ENCODE assay signal across 8 cellular contexts in the genomic region with DNA sequence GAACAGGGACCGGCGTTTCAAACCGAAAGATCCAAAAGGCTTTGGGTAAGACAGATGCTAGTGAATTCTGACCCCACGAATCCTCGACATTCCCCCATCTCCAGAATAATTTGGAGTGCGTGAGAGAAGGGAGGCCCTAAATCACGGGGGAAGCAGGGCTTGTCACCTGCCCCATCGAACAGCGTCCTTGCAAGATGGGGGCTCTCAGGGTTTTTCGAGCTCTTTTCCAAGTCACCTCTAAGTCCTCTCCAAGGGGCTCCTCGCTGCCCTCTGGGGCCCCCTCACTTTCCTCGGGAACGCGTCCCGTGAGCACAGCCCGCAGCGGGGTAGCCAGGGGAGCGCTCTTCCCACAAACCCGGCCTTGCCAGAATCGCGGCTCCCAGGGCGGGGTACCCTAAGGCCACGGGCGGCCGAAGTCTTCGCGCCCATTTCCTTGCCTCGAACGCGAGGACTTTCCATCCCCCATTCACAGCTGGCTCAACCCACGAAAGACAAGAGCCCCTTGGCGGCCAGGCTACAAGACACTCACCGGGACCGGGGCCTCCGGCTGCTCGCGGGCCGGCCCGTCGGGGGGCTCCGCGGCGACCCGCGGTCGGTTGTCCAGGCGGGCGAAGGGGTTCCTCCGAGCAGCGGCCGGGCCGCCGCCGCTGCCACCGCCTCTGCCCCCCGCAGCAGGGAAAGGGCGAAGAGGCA. TPM values are rescaled to one million over a fixed set of nuclear protein-coding genes. Genes with fewer than 3 reads are reported as not detected.
DNase-seq lines count a peak whose midpoint lies in the region; ATAC-seq, FAIRE-seq and TF ChIP-seq lines count a peak whose summit lies in the region.

No MANE protein-coding gene starts in this region.

- H3K4me2 ChIP-seq in A549: peak overlapping the region; percentile 92
- H3K4me2 ChIP-seq in MM.1S (ENCODE audit: low read depth, low read length): peak overlapping the region; percentile 89

- TF ChIP-seq CTCF in A549 (IDR thresholded peaks at IDR 0.05) (no peak), HEK293 (tag by site-specific recombination; IDR thresholded peaks at IDR 0.05) (no peak), MM.1S (IDR thresholded peaks at IDR 0.05; ENCODE audit: low read length) (no peak), osteocyte (IDR thresholded peaks at IDR 0.05) (no peak)

- H3K4me3 ChIP-seq in A549: peak overlapping the region; percentile 89
- H3K4me3 ChIP-seq in HEK293 (ENCODE audit: low read depth, low read length): peak overlapping the region; percentile 69
- peak overlapping the region; percentile 92 for H3K4me3 ChIP-seq in MM.1S (ENCODE audit: low read length)

- peak overlapping the region; percentile 80 for H3K27ac Mint-ChIP-seq in activated T-helper 2 cell treated with anti-CD3 and anti-CD28 coated beads, Interferon-gamma antibody, Interleukin-2, Interleukin-4, amounts not matched to agents 10 μg/mL and 5 μg/mL and 100 μg/mL, durations not matched to agents 14 hours and 24 hours and 36 hours
- peak overlapping the region; percentile 87 for H3K27ac Mint-ChIP-seq in osteocyte (ENCODE audit: unreplicated experiment)

- H3K9me3 ChIP-seq in A549 (no peaks in the 10 kb centered on the region), HEK293 (ENCODE audit: control insufficient read depth, insufficient read depth, low read depth, low read length) (no peaks in the 10 kb centered on the region), MM.1S (replicated peaks; ENCODE audit: insufficient read depth, low read length) (no peaks in the 10 kb centered on the region)

- TF ChIP-seq EP300 in A549 (IDR thresholded peaks at IDR 0.05): no peak

- DNase-seq in A549 (ENCODE audit: low read depth in 1 of 2, low spot score in 1 of 2): peak; percentile 11 to 23
- peak; percentile 48 for DNase-seq in ELF-1 (ENCODE audit: low read depth, low spot score)
- peak; percentile 58 for DNase-seq in MM.1S
- DNase-seq in activated T-helper 2 cell treated with anti-CD3 and anti-CD28 coated beads, Interferon-gamma antibody, Interleukin-2, Interleukin-4, amounts not matched to agents 10 μg/mL and 5 μg/mL and 100 μg/mL, durations not matched to agents 14 hours and 24 hours and 36 hours (ENCODE audit: low spot score): no peak
- DNase-seq in Right ventricle myocardium inferior (ENCODE audit: missing footprints): peak; percentile 79
- DNase-seq in osteocyte (ENCODE audit: extremely low spot score, unreplicated experiment): peak; percentile 87
- DNase-seq in activated effector memory CD4-positive, alpha-beta T cell treated with anti-CD3 and anti-CD28 coated beads, Interleukin-2, amount 50 U/mL, for 16 hours: no peak

- H4K20me1 ChIP-seq in MM.1S (ENCODE audit: insufficient read depth, low read length): no peaks in the 10 kb centered on the region

- peak overlapping the region; percentile 93 for H3K4me3 Mint-ChIP-seq in activated T-helper 2 cell treated with anti-CD3 and anti-CD28 coated beads, Interferon-gamma antibody, Interleukin-2, Interleukin-4, amounts not matched to agents 10 μg/mL and 5 μg/mL and 100 μg/mL, durations not matched to agents 14 hours and 24 hours and 36 hours (ENCODE audit: low read depth)
- H3K4me3 Mint-ChIP-seq in osteocyte (ENCODE audit: unreplicated experiment): peak overlapping the region; percentile 92

- H3F3A ChIP-seq in MM.1S (ENCODE audit: insufficient read depth, low read length): peaks cover 14% of the 10 kb centered on the region

- no peaks in the 10 kb centered on the region for H3K9me3 Mint-ChIP-seq in activated T-helper 2 cell treated with anti-CD3 and anti-CD28 coated beads, Interferon-gamma antibody, Interleukin-2, Interleukin-4, amounts not matched to agents 10 μg/mL and 5 μg/mL and 100 μg/mL, durations not matched to agents 14 hours and 24 hours and 36 hours
- no peaks in the 10 kb centered on the region for H3K9me3 Mint-ChIP-seq in osteocyte (ENCODE audit: unreplicated experiment)

- no peak for TF ChIP-seq POLR2A in A549 (IDR thresholded peaks at IDR 0.05; ENCODE audit: low read length)

- peak overlapping the region; percentile 50 for H2AFZ ChIP-seq in MM.1S (ENCODE audit: low read length)

- H3K27ac ChIP-seq in A549 (peak overlapping the region; percentile 92 to 96), HEK293 (ENCODE audit: extremely low read depth, low read depth, low read length) (peak overlapping the region; percentile 89), MM.1S (ENCODE audit: low read length) (peak overlapping the region; percentile 50; the same call in 1 of the 2 replicates)

- POLR2A ChIA-PET in A549 (lab: Yijun Ruan, JAX): interaction anchor here (0.6 to 1.8 kb wide), 12 partner anchors 9 to 987 kb away, joined by 3 to 9 read pairs (median 4); partner anchors contain the start of genes DNAJC28, GART, SON and TMEM50B
- POLR2A ChIA-PET in HEK293 (lab: Yijun Ruan, JAX): interaction anchor here (0.6 to 2.4 kb wide), 21 partner anchors 9 to 318 kb away, joined by 3 to 20 read pairs (median 5); partner anchors contain the start of genes DNAJC28, IFNAR1, ITSN1 and SON

- TF ChIP-seq RAD21 in A549 (conservative IDR thresholded peaks at IDR 0.05 in 1 of 2, IDR thresholded peaks at IDR 0.05 in 1 of 2): no peak

- ATAC-seq in A549: peak; percentile 62 to 75
- ATAC-seq in Right ventricle myocardium inferior: peak; percentile 15

- H3K4me1 ChIP-seq in A549 (peaks cover 19% of the 10 kb centered on the region), HEK293 (ENCODE audit: control insufficient read depth, insufficient read depth, low read length) (peaks cover 4% of the 10 kb centered on the region; the same call in 1 of the 2 replicates), MM.1S (ENCODE audit: low read length) (peaks cover 14% of the 10 kb centered on the region)

- CTCF ChIA-PET in A549 (lab: Yijun Ruan, JAX) (interaction anchor here (0.7 to 4.2 kb wide), 2 partner anchors 14 to 18 kb away, joined by 3 to 19 read pairs; no protein-coding TSS in a partner anchor), HEK293 (lab: Yijun Ruan, JAX) (interaction anchor here (0.7 to 7.4 kb wide), 5 partner anchors 9 to 967 kb away, joined by 3 to 79 read pairs (median 3); no protein-coding TSS in a partner anchor)

- H3K9me2 ChIP-seq in MM.1S (replicated peaks; ENCODE audit: insufficient read depth, low read length): no peaks in the 10 kb centered on the region

- WGBS in A549 (ENCODE audit: missing lambda C conversion rate): 1% methylated on average over 5 of the region's 57 CpGs

- H3K36me3 Mint-ChIP-seq in activated T-helper 2 cell treated with anti-CD3 and anti-CD28 coated beads, Interferon-gamma antibody, Interleukin-2, Interleukin-4, amounts not matched to agents 10 μg/mL and 5 μg/mL and 100 μg/mL, durations not matched to agents 14 hours and 24 hours and 36 hours (ENCODE audit: low read depth): peaks cover 29% of the 10 kb centered on the region
- H3K36me3 Mint-ChIP-seq in osteocyte (ENCODE audit: unreplicated experiment): peaks cover 6% of the 10 kb centered on the region

- no peaks in the 10 kb centered on the region for H3K27me3 Mint-ChIP-seq in activated T-helper 2 cell treated with anti-CD3 and anti-CD28 coated beads, Interferon-gamma antibody, Interleukin-2, Interleukin-4, amounts not matched to agents 10 μg/mL and 5 μg/mL and 100 μg/mL, durations not matched to agents 14 hours and 24 hours and 36 hours (ENCODE audit: low read depth)
- no peaks in the 10 kb centered on the region for H3K27me3 Mint-ChIP-seq in osteocyte (ENCODE audit: unreplicated experiment)

- H3K27me3 ChIP-seq in MM.1S (replicated peaks; ENCODE audit: insufficient read depth, low read length): no peaks in the 10 kb centered on the region

- peaks cover 23% of the 10 kb centered on the region for H3K4me1 Mint-ChIP-seq in activated T-helper 2 cell treated with anti-CD3 and anti-CD28 coated beads, Interferon-gamma antibody, Interleukin-2, Interleukin-4, amounts not matched to agents 10 μg/mL and 5 μg/mL and 100 μg/mL, durations not matched to agents 14 hours and 24 hours and 36 hours (ENCODE audit: low read depth)
- H3K4me1 Mint-ChIP-seq in osteocyte (ENCODE audit: unreplicated experiment): peaks cover 29% of the 10 kb centered on the region

- intact Hi-C loops in activated T-helper 2 cell treated with anti-CD3 and anti-CD28 coated beads, Interferon-gamma antibody, Interleukin-2, Interleukin-4, amounts not matched to agents 10 μg/mL and 5 μg/mL and 100 μg/mL, durations not matched to agents 14 hours and 24 hours and 36 hours (cut with micrococcal nuclease): loop anchor here (1.0 to 5.0 kb wide), 3 partner anchors 45 to 106 kb away; partner anchors contain the start of genes CRYZL1 and SON
- intact Hi-C loops in Right ventricle myocardium inferior (cut with DNase I): loop anchor here (5.0 kb wide), 1 partner anchor 46 kb away; the partner anchor contains the start of genes GART and SON

- H3K36me3 ChIP-seq in HEK293 (ENCODE audit: control insufficient read depth in 2 of 2, insufficient read depth in 1 of 2, low read length in 2 of 2) (peaks cover 35 to 37% of the 10 kb centered on the region in 2 experiments), MM.1S (replicated peaks; ENCODE audit: insufficient read depth, low read length) (peaks cover 8% of the 10 kb centered on the region; the same call in 1 of the 2 replicates)

- FAIRE-seq in A549 (lab: Jason Lieb, UNC): no peak

- H3K9ac ChIP-seq in MM.1S (ENCODE audit: low read length): peak overlapping the region; percentile 84

- peaks cover 45% of the 10 kb centered on the region for H3K79me2 ChIP-seq in MM.1S (ENCODE audit: low read length)

RNA-seq across cellular contexts. Expression of gene DONSON, which starts 0.5 kb away (rescaled TPM):
- 30.3 and 32.0 TPM in 2 replicates for polyA plus RNA-seq in A549 (2011; rRNA removed)
- 12.6 and 14.8 TPM in 2 replicates for polyA plus RNA-seq in A549 (2012; cell fraction: cytosol; rRNA removed)
- polyA plus RNA-seq in A549 (2012; cell fraction: nucleus; rRNA removed): 10.7 and 13.4 TPM in 2 replicates
- 20.7 to 22.1 TPM (median 21.0 TPM) in 3 replicates for polyA plus RNA-seq in A549 (2017; fragmentation: RNase III; extraction: RNeasy Plus Mini Kit Qiagen cat#74134 plus additional on column Dnase treatment)
- polyA minus RNA-seq in A549 (2011; rRNA and poly(A)+ RNA removed): 8.6 and 9.8 TPM in 2 replicates
- total RNA-seq in activated T-helper 2 cell treated with anti-CD3 and anti-CD28 coated beads, Interferon-gamma antibody, Interleukin-2, Interleukin-4, amounts not matched to agents 10 μg/mL and 5 μg/mL and 100 μg/mL, durations not matched to agents 14 hours and 24 hours and 36 hours: 40.3 and 41.7 TPM in 2 replicates
- total RNA-seq in Right ventricle myocardium inferior: 6.6 TPM
- total RNA-seq in osteocyte: 18.6 and 19.0 TPM in 2 replicates

RNA-seq across cellular contexts. Expression of gene SON, which starts 45.1 kb away (rescaled TPM):
- polyA plus RNA-seq in A549 (2011; rRNA removed) (75.3 and 109 TPM in 2 replicates), A549 (2017; fragmentation: RNase III; extraction: RNeasy Plus Mini Kit Qiagen cat#74134 plus additional on column Dnase treatment) (95.9 to 113 TPM (median 108 TPM) in 3 replicates)
- polyA plus RNA-seq in A549 (2012; cell fraction: cytosol; rRNA removed): 24.4 and 27.7 TPM in 2 replicates
- 45.4 and 80.0 TPM in 2 replicates for polyA plus RNA-seq in A549 (2012; cell fraction: nucleus; rRNA removed)
- 171 TPM in 2 replicates for polyA minus RNA-seq in A549 (2011; rRNA and poly(A)+ RNA removed)
- 345 and 376 TPM in 2 replicates for total RNA-seq in activated T-helper 2 cell treated with anti-CD3 and anti-CD28 coated beads, Interferon-gamma antibody, Interleukin-2, Interleukin-4, amounts not matched to agents 10 μg/mL and 5 μg/mL and 100 μg/mL, durations not matched to agents 14 hours and 24 hours and 36 hours
- total RNA-seq in Right ventricle myocardium inferior (136 TPM), osteocyte (249 and 271 TPM in 2 replicates)

RNA-seq across cellular contexts. Expression of gene GART, which starts 46.0 kb away (rescaled TPM):
- 42.3 and 61.6 TPM in 2 replicates for polyA plus RNA-seq in A549 (2011; rRNA removed)
- polyA plus RNA-seq in A549 (2012; cell fraction: cytosol; rRNA removed): 10.8 and 13.8 TPM in 2 replicates
- polyA plus RNA-seq in A549 (2012; cell fraction: nucleus; rRNA removed): 10.9 and 29.9 TPM in 2 replicates
- polyA plus RNA-seq in A549 (2017; fragmentation: RNase III; extraction: RNeasy Plus Mini Kit Qiagen cat#74134 plus additional on column Dnase treatment): 66.2 to 70.2 TPM (median 68.0 TPM) in 3 replicates
- polyA minus RNA-seq in A549 (2011; rRNA and poly(A)+ RNA removed): 32.6 and 34.6 TPM in 2 replicates
- total RNA-seq in activated T-helper 2 cell treated with anti-CD3 and anti-CD28 coated beads, Interferon-gamma antibody, Interleukin-2, Interleukin-4, amounts not matched to agents 10 μg/mL and 5 μg/mL and 100 μg/mL, durations not matched to agents 14 hours and 24 hours and 36 hours: 197 and 199 TPM in 2 replicates
- total RNA-seq in Right ventricle myocardium inferior: 42.7 TPM
- 66.8 and 79.1 TPM in 2 replicates for total RNA-seq in osteocyte

RNA-seq across cellular contexts. Expression of gene CRYZL1, which starts 53.6 kb away (rescaled TPM):
- 34.3 and 38.9 TPM in 2 replicates for polyA plus RNA-seq in A549 (2011; rRNA removed)
- polyA plus RNA-seq in A549 (2012; cell fraction: cytosol; rRNA removed): 9.4 and 9.8 TPM in 2 replicates
- 7.4 and 8.6 TPM in 2 replicates for polyA plus RNA-seq in A549 (2012; cell fraction: nucleus; rRNA removed)
- 15.2 to 17.4 TPM (median 15.6 TPM) in 3 replicates for polyA plus RNA-seq in A549 (2017; fragmentation: RNase III; extraction: RNeasy Plus Mini Kit Qiagen cat#74134 plus additional on column Dnase treatment)
- 14.4 and 17.5 TPM in 2 replicates for polyA minus RNA-seq in A549 (2011; rRNA and poly(A)+ RNA removed)
- 30.4 and 36.5 TPM in 2 replicates for total RNA-seq in activated T-helper 2 cell treated with anti-CD3 and anti-CD28 coated beads, Interferon-gamma antibody, Interleukin-2, Interleukin-4, amounts not matched to agents 10 μg/mL and 5 μg/mL and 100 μg/mL, durations not matched to agents 14 hours and 24 hours and 36 hours
- total RNA-seq in Right ventricle myocardium inferior: 23.2 TPM
- 43.6 and 48.2 TPM in 2 replicates for total RNA-seq in osteocyte

RNA-seq across cellular contexts. Expression of gene ITSN1, which starts 54.4 kb away (rescaled TPM):
- 23.7 and 24.4 TPM in 2 replicates for polyA plus RNA-seq in A549 (2011; rRNA removed)
- 20.2 and 23.8 TPM in 2 replicates for polyA plus RNA-seq in A549 (2012; cell fraction: cytosol; rRNA removed)
- polyA plus RNA-seq in A549 (2012; cell fraction: nucleus; rRNA removed): 28.0 and 32.0 TPM in 2 replicates
- 15.2 to 17.0 TPM (median 16.7 TPM) in 3 replicates for polyA plus RNA-seq in A549 (2017; fragmentation: RNase III; extraction: RNeasy Plus Mini Kit Qiagen cat#74134 plus additional on column Dnase treatment)
- polyA minus RNA-seq in A549 (2011; rRNA and poly(A)+ RNA removed): 24.1 and 28.0 TPM in 2 replicates
- total RNA-seq in activated T-helper 2 cell treated with anti-CD3 and anti-CD28 coated beads, Interferon-gamma antibody, Interleukin-2, Interleukin-4, amounts not matched to agents 10 μg/mL and 5 μg/mL and 100 μg/mL, durations not matched to agents 14 hours and 24 hours and 36 hours: 5.9 and 7.9 TPM in 2 replicates
- total RNA-seq in Right ventricle myocardium inferior: 42.5 TPM
- 44.0 and 49.9 TPM in 2 replicates for total RNA-seq in osteocyte

Comparison
In these comparisons a context has a peak if more than half of its experiments do, and no peak if none do; other contexts are left out.
1. DNase-seq: peak in A549 (2 of 2), ELF-1 (single experiment), MM.1S (single experiment), Right ventricle myocardium inferior (single experiment) and osteocyte (single experiment); none in activated T-helper 2 cell treated with anti-CD3 and anti-CD28 coated beads, Interferon-gamma antibody, Interleukin-2, Interleukin-4, amounts not matched to agents 10 μg/mL and 5 μg/mL and 100 μg/mL, durations not matched to agents 14 hours and 24 hours and 36 hours (single experiment) and activated effector memory CD4-positive, alpha-beta T cell treated with anti-CD3 and anti-CD28 coated beads, Interleukin-2, amount 50 U/mL, for 16 hours (single experiment).
2. Of the 5 proteins assayed by ChIP-seq in both HEK293 and A549: peak only in HEK293: PBX3; only in A549: none; in both: none; in neither: 4.
3. Peak in every context shown above with its lines, with median percentiles within 50 percentile points of each other: H3K27ac ChIP-seq and H3K4me3 ChIP-seq.